In genomic region chr13:41004875-41005693, GRCh38 we compare ENCODE assay signal across 2 cellular contexts.
TF ChIP-seq lines count a peak whose summit lies in the region.

No MANE protein-coding gene starts in this region.

TF ChIP-seq in GM12891, 5 proteins besides CTCF, POLR2A, EP300 and RAD21 (continued from another document):
- TF ChIP-seq PAX5 (IDR thresholded peaks at IDR 0.05; ENCODE audit: insufficient read depth, low read length, severe bottlenecking) = no peak
- TF ChIP-seq POU2F2 (IDR thresholded peaks at IDR 0.05; ENCODE audit: low read depth, low read length) = no peak
TF ChIP-seq in GM12891: peak in this region for 2.

TF ChIP-seq in K562, 482 proteins besides CTCF, POLR2A, EP300 and RAD21 (continues in another document):
- TF ChIP-seq, protein P1, sequence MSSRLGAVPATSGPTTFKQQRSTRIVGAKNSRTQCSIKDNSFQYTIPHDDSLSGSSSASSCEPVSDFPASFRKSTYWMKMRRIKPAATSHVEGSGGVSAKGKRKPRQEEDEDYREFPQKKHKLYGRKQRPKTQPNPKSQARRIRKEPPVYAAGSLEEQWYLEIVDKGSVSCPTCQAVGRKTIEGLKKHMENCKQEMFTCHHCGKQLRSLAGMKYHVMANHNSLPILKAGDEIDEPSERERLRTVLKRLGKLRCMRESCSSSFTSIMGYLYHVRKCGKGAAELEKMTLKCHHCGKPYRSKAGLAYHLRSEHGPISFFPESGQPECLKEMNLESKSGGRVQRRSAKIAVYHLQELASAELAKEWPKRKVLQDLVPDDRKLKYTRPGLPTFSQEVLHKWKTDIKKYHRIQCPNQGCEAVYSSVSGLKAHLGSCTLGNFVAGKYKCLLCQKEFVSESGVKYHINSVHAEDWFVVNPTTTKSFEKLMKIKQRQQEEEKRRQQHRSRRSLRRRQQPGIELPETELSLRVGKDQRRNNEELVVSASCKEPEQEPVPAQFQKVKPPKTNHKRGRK (tag; IDR thresholded peaks at IDR 0.05) = no peak
- no peak for TF ChIP-seq ZNF778 (CRISPR knock-in tag; IDR thresholded peaks at IDR 0.05)
- no peak for TF ChIP-seq RAD51 (IDR thresholded peaks at IDR 0.05; ENCODE audit: borderline replicate concordance, low read depth)
- TF ChIP-seq, protein P2, sequence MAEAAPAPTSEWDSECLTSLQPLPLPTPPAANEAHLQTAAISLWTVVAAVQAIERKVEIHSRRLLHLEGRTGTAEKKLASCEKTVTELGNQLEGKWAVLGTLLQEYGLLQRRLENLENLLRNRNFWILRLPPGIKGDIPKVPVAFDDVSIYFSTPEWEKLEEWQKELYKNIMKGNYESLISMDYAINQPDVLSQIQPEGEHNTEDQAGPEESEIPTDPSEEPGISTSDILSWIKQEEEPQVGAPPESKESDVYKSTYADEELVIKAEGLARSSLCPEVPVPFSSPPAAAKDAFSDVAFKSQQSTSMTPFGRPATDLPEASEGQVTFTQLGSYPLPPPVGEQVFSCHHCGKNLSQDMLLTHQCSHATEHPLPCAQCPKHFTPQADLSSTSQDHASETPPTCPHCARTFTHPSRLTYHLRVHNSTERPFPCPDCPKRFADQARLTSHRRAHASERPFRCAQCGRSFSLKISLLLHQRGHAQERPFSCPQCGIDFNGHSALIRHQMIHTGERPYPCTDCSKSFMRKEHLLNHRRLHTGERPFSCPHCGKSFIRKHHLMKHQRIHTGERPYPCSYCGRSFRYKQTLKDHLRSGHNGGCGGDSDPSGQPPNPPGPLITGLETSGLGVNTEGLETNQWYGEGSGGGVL (CRISPR knock-in tag; IDR thresholded peaks at IDR 0.05) = no peak
- TF ChIP-seq MTA2 (IDR thresholded peaks at IDR 0.05; ENCODE audit: low read depth) = no peak
- TF ChIP-seq HDAC8 (tag; IDR thresholded peaks at IDR 0.05) = no peak
- no peak for TF ChIP-seq E4F1 (CRISPR knock-in tag; IDR thresholded peaks at IDR 0.05; ENCODE audit: borderline replicate concordance)
- TF ChIP-seq GTF2A2 (tag; IDR thresholded peaks at IDR 0.05) = no peak
- TF ChIP-seq ELF2 (CRISPR knock-in tag; IDR thresholded peaks at IDR 0.05) = no peak
- no peak for TF ChIP-seq CHD1 (IDR thresholded peaks at IDR 0.05; ENCODE audit: low read length)
- no peak for TF ChIP-seq RBBP5 (IDR thresholded peaks at IDR 0.05; ENCODE audit: borderline replicate concordance, insufficient read depth, low read length, poor library complexity, severe bottlenecking)
- peak in 1 of 2 experiments; percentile 71; a peak in 1 of 4 replicates for TF ChIP-seq MLLT1 (IDR thresholded peaks at IDR 0.05)
- no peak for TF ChIP-seq ZBTB49 (CRISPR knock-in tag; IDR thresholded peaks at IDR 0.05; ENCODE audit: borderline replicate concordance)
- TF ChIP-seq CREM (IDR thresholded peaks at IDR 0.05; ENCODE audit: low read depth) = no peak
- peak; percentile 62; the same call in 1 of the 2 replicates for TF ChIP-seq SOX6 (IDR thresholded peaks at IDR 0.05)
- no peak for TF ChIP-seq MTA3 (IDR thresholded peaks at IDR 0.05; ENCODE audit: borderline replicate concordance)
- peak; percentile 37 for TF ChIP-seq BRD9 (IDR thresholded peaks at IDR 0.05; ENCODE audit: low read depth, partially characterized antibody)
- TF ChIP-seq LARP7 (IDR thresholded peaks at IDR 0.05) = no peak
- TF ChIP-seq ZEB2 (IDR thresholded peaks at IDR 0.05) = peak; percentile 80
- TF ChIP-seq ESRRA (IDR thresholded peaks at IDR 0.05; ENCODE audit: borderline replicate concordance, low read depth) = peak; percentile 51; the same call in 1 of the 2 replicates
- no peak for TF ChIP-seq FOS (IDR thresholded peaks at IDR 0.05; ENCODE audit: extremely low read depth, insufficient read length)
- TF ChIP-seq HMG20B (CRISPR knock-in tag; IDR thresholded peaks at IDR 0.05) = no peak
- TF ChIP-seq ZNF57 (CRISPR knock-in tag; IDR thresholded peaks at IDR 0.05) = no peak
- TF ChIP-seq, protein P3, sequence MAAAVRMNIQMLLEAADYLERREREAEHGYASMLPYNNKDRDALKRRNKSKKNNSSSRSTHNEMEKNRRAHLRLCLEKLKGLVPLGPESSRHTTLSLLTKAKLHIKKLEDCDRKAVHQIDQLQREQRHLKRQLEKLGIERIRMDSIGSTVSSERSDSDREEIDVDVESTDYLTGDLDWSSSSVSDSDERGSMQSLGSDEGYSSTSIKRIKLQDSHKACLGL (CRISPR knock-in tag; IDR thresholded peaks at IDR 0.05; ENCODE audit: borderline replicate concordance, poor library complexity, severe bottlenecking) = no peak
- no peak for TF ChIP-seq KLF6 (CRISPR knock-in tag; IDR thresholded peaks at IDR 0.05; ENCODE audit: borderline replicate concordance)
- peak; percentile 32; the same call in 1 of the 2 replicates for TF ChIP-seq FOSL1 (tag; conservative IDR thresholded peaks at IDR 0.05)
- no peak for TF ChIP-seq ZBTB34 (CRISPR knock-in tag; IDR thresholded peaks at IDR 0.05)
- no peak for TF ChIP-seq NFIC (IDR thresholded peaks at IDR 0.05)
- TF ChIP-seq ZNF79 (CRISPR knock-in tag; IDR thresholded peaks at IDR 0.05; ENCODE audit: low read depth) = no peak
- no peak for TF ChIP-seq RREB1 (CRISPR knock-in tag; IDR thresholded peaks at IDR 0.05)
- TF ChIP-seq KDM4B (IDR thresholded peaks at IDR 0.05; ENCODE audit: borderline replicate concordance in 2 of 2, low read depth in 1 of 2) = no peak
- TF ChIP-seq FOXP1 (CRISPR knock-in tag; IDR thresholded peaks at IDR 0.05) = no peak
- TF ChIP-seq ZNF280B (CRISPR knock-in tag; IDR thresholded peaks at IDR 0.05) = no peak
- TF ChIP-seq SAFB (IDR thresholded peaks at IDR 0.05; ENCODE audit: borderline replicate concordance, low read depth, low read length) = no peak
- no peak for TF ChIP-seq ZBTB26 (CRISPR knock-in tag; IDR thresholded peaks at IDR 0.05)
- peak; percentile 80 for TF ChIP-seq NFE2 (IDR thresholded peaks at IDR 0.05; ENCODE audit: low read depth)
- TF ChIP-seq CBFA2T2 (conservative IDR thresholded peaks at IDR 0.05) = peak; percentile 49
